8 cellular contexts compared by ENCODE assay signal in the genomic region with DNA sequence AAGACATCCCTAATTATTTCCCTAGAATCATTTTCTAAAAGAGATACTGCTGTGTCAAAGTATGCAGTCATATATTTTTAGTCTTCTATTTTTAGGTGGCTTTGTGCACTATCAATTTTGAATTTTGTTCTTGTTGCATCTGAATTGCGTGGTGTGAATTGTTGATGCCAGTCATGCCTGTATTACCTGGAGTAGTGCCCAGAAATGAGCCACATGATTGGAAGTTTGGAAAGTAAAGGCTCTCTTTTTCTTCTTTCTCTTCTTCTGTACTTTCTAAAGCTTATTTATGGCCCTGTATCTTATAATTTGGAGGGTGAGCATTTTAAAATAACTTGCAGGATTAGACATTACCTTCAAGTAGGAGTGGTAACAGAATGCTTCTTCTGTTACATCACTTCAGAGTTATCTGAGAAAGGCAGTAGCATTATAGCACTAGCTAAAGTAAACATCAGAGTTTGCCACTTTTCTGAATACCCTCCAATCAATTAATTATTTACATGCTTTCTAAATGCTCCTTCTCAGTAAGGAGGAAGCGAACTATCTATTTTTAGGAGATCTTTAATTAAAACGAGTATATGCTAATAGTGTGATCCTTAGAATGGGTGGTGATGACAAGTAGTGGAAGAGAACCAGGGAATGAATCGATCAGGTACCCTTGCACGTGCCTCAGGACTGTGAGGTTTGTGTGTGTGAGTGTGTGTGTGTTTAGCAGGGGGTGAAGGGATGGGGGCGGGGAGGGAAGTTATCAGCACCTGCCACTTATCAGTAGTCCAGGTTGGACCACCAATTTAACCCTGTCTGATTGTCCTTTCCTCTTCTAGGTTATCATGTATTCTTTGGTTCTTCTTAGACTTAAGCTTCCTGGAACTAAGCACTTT.
A peak's percentile ranks its signal among the peaks of the same experiment; 100 is the strongest.
DNase-seq lines count a peak whose midpoint lies in the region; ATAC-seq, FAIRE-seq and TF ChIP-seq lines count a peak whose summit lies in the region.
"Had no signal": no experiment of that assay in that cellular context is flagged by ENCODE, and none has a peak within 500 bp of the region (broad histone marks: within the 10 kb centered on the region; RNA-seq: fewer than 3 reads in every experiment).

No MANE protein-coding gene starts in this region.

- H3K9me3 ChIP-seq in ascending aorta = no peaks in the 10 kb centered on the region
- H3K9me3 ChIP-seq in stomach smooth muscle (ENCODE audit: control insufficient read depth in 2 of 2, low read length in 2 of 2) = no peaks in the 10 kb centered on the region

- intact Hi-C loops in ascending aorta (cut with DNase I) (no loop called here), left cardiac atrium (cut with DNase I) (no loop called here)

- TF ChIP-seq CTCF in ascending aorta (IDR thresholded peaks at IDR 0.05) = no peak
- TF ChIP-seq CTCF in GM20000 (IDR thresholded peaks at IDR 0.05; ENCODE audit: extremely low read depth, missing control alignments) = no peak

- H3K27me3 ChIP-seq in ascending aorta = no peaks in the 10 kb centered on the region
- H3K27me3 ChIP-seq in stomach smooth muscle (ENCODE audit: control insufficient read depth in 1 of 2, insufficient read depth in 2 of 2, low read length in 2 of 2) = no peaks in the 10 kb centered on the region

- H3K9ac ChIP-seq in stomach smooth muscle (ENCODE audit: low read length in 2 of 2) = peak overlapping the region in 1 of 2 donors; percentile 29

- H3K27ac ChIP-seq in ascending aorta (peak overlapping the region; percentile 65 to 94), stomach smooth muscle (ENCODE audit: low read length) (peak overlapping the region; percentile 18)

- H3K36me3 ChIP-seq in ascending aorta (no peaks in the 10 kb centered on the region), stomach smooth muscle (ENCODE audit: control insufficient read depth in 2 of 2, insufficient read depth in 2 of 2, low read length in 2 of 2) (no peaks in the 10 kb centered on the region)

- no peak for DNase-seq in H54 (ENCODE audit: insufficient read length, low spot score)
- DNase-seq in ascending aorta (ENCODE audit: low spot score in 2 of 2) = no peak
- no peak for DNase-seq in left cardiac atrium
- no peak for DNase-seq in GM20000 (ENCODE audit: low spot score)
- no peak for DNase-seq in cortex of kidney (lab: John Stamatoyannopoulos, UW)
- DNase-seq: naive thymus-derived CD8-positive, alpha-beta T cell had no signal

- ATAC-seq in left cardiac atrium = peak; percentile 23 to 58
- ATAC-seq in HG03139 (IDR thresholded peaks at IDR 0.05; ENCODE audit: unreplicated experiment) = no peak
- ATAC-seq: naive thymus-derived CD8-positive, alpha-beta T cell had no signal

- no peak for TF ChIP-seq POLR2A in H54 (IDR thresholded peaks at IDR 0.05; ENCODE audit: low read depth, low read length)

- FAIRE-seq in H54 (lab: Jason Lieb, UNC) = peak; percentile 58

- H3K4me3 ChIP-seq in ascending aorta (no peak overlapping the region), stomach smooth muscle (ENCODE audit: low read length in 2 of 2) (peak overlapping the region in 1 of 2 donors; percentile 7)

- H3K4me1 ChIP-seq in ascending aorta = peaks cover 16 to 55% of the 10 kb centered on the region in 2 donors
- peaks cover 24% of the 10 kb centered on the region for H3K4me1 ChIP-seq in stomach smooth muscle (ENCODE audit: control insufficient read depth, insufficient read depth, low read length)
